8 cellular contexts compared by ENCODE assay signal in genomic region chr1:6701437-6702153, GRCh38. TPM values are rescaled to one million over a fixed set of nuclear protein-coding genes. Genes with fewer than 3 reads are reported as not detected.
A peak's percentile ranks its signal among the peaks of the same experiment; 100 is the strongest.
DNase-seq lines count a peak whose midpoint lies in the region; ATAC-seq and TF ChIP-seq lines count a peak whose summit lies in the region.

TSS of gene DNAJC11 (minus strand) at chr1:6701816. CDS start at chr1:6701800, 16 bp downstream.

- no peaks in the 10 kb centered on the region for H3K9me3 Mint-ChIP-seq in naive B cell
- no peaks in the 10 kb centered on the region for H3K9me3 Mint-ChIP-seq in stimulated activated memory B cell treated with anti-CD40 and anti-IgM and Interleukin-4, amounts not matched to agents 10 μg/mL and 1 μg/mL and 100 μg/mL, for 72 hours

- H3K27ac Mint-ChIP-seq in naive B cell, result peak within 1 kb of the TSS in 5 of 6 donors; percentile 87 to 95 (median 94)
- H3K27ac Mint-ChIP-seq in stimulated activated memory B cell treated with anti-CD40 and anti-IgM and Interleukin-4, amounts not matched to agents 10 μg/mL and 1 μg/mL and 100 μg/mL, for 72 hours, result peak within 1 kb of the TSS; percentile 87

- no peak for TF ChIP-seq POLR2A in Peyer's patch (IDR thresholded peaks at IDR 0.05)

- H3K36me3 ChIP-seq in DND-41 (ENCODE audit: insufficient read depth, low read length), result peaks cover 14% of the 10 kb centered on the region
- no peaks in the 10 kb centered on the region for H3K36me3 ChIP-seq in Peyer's patch

- H3K4me3 ChIP-seq in DND-41 (ENCODE audit: low read depth in 1 of 2, low read length in 2 of 2) (peak within 1 kb of the TSS; percentile 98 to 99), Peyer's patch (peak within 1 kb of the TSS; percentile 84 to 97 (median 89))

- H3K27me3 Mint-ChIP-seq in naive B cell, result no peaks in the 10 kb centered on the region
- no peaks in the 10 kb centered on the region for H3K27me3 Mint-ChIP-seq in stimulated activated memory B cell treated with anti-CD40 and anti-IgM and Interleukin-4, amounts not matched to agents 10 μg/mL and 1 μg/mL and 100 μg/mL, for 72 hours

- H3K9me3 ChIP-seq in DND-41 (ENCODE audit: insufficient read depth, low read length, severe bottlenecking) (no peaks in the 10 kb centered on the region), Peyer's patch (no peaks in the 10 kb centered on the region)

- H3K27me3 ChIP-seq in DND-41 (ENCODE audit: insufficient read depth, low read length, poor library complexity) (no peaks in the 10 kb centered on the region), Peyer's patch (no peaks in the 10 kb centered on the region)

- peak within 1 kb of the TSS; percentile 87 to 98 (median 92) for H3K4me3 Mint-ChIP-seq in naive B cell
- H3K4me3 Mint-ChIP-seq in stimulated activated memory B cell treated with anti-CD40 and anti-IgM and Interleukin-4, amounts not matched to agents 10 μg/mL and 1 μg/mL and 100 μg/mL, for 72 hours, result peak within 1 kb of the TSS; percentile 88

- ATAC-seq in DND-41 (ENCODE audit: insufficient read depth, low read depth) (peak; percentile 93), GM21723 (IDR thresholded peaks at IDR 0.05; ENCODE audit: unreplicated experiment) (peak; percentile 85), naive B cell (ENCODE audit: low read depth in 2 of 2) (peak; percentile 95 to 96)
- peak; percentile 97 for ATAC-seq in stimulated activated memory B cell treated with anti-CD40 and anti-IgM and Interleukin-4, amounts not matched to agents 10 μg/mL and 1 μg/mL and 100 μg/mL, for 72 hours

- peaks cover 20 to 32% (median 30%) of the 10 kb centered on the region in 3 donors for H3K4me1 Mint-ChIP-seq in naive B cell
- peaks cover 32% of the 10 kb centered on the region for H3K4me1 Mint-ChIP-seq in stimulated activated memory B cell treated with anti-CD40 and anti-IgM and Interleukin-4, amounts not matched to agents 10 μg/mL and 1 μg/mL and 100 μg/mL, for 72 hours

- TF ChIP-seq CTCF in DND-41 (IDR thresholded peaks at IDR 0.05; ENCODE audit: borderline replicate concordance, extremely low read depth, low read length, poor library complexity, severe bottlenecking) (peak; percentile 100), Peyer's patch (IDR thresholded peaks at IDR 0.05) (peak; percentile 77 to 100 (median 100))

- peaks cover 31% of the 10 kb centered on the region for H3K4me1 ChIP-seq in DND-41 (ENCODE audit: insufficient read depth, low read length)
- H3K4me1 ChIP-seq in Peyer's patch, result peaks cover 0 to 21% (median 6%) of the 10 kb centered on the region in 4 donors

- no peaks in the 10 kb centered on the region for H3K36me3 Mint-ChIP-seq in naive B cell
- H3K36me3 Mint-ChIP-seq in stimulated activated memory B cell treated with anti-CD40 and anti-IgM and Interleukin-4, amounts not matched to agents 10 μg/mL and 1 μg/mL and 100 μg/mL, for 72 hours, result no peaks in the 10 kb centered on the region

- peak within 1 kb of the TSS; percentile 87 for H3K4me2 ChIP-seq in DND-41 (ENCODE audit: insufficient read depth, low read length)

- peak within 1 kb of the TSS; percentile 90 for H3K9ac ChIP-seq in DND-41 (ENCODE audit: low read depth, low read length)

- peak within 1 kb of the TSS; percentile 90 for H2AFZ ChIP-seq in DND-41 (ENCODE audit: low read depth, low read length)

- DNase-seq in DND-41, result peak; percentile 91
- DNase-seq in KG1 (lab: John Stamatoyannopoulos, UW), result peak; percentile 74
- peak; percentile 86 to 94 (median 91) for DNase-seq in Peyer's patch
- peak; percentile 88 for DNase-seq in activated T-helper 1 cell treated with Interleukin-2 at 50 U/mL for 16 hours (ENCODE audit: low read depth)
- DNase-seq in fibroblast of gingiva (ENCODE audit: low read depth), result peak; percentile 90
- peak; percentile 93 for DNase-seq in naive B cell

- peak within 1 kb of the TSS; percentile 89 for H3K27ac ChIP-seq in DND-41 (ENCODE audit: low read length)
- H3K27ac ChIP-seq in Peyer's patch, result peak within 1 kb of the TSS; percentile 74 to 88 (median 82)

- peaks cover 48% of the 10 kb centered on the region for H3K79me2 ChIP-seq in DND-41 (ENCODE audit: insufficient read depth, low read length)

- peaks cover 35% of the 10 kb centered on the region for H4K20me1 ChIP-seq in DND-41 (ENCODE audit: insufficient read depth, low read length)

RNA-seq across cellular contexts. Expression of gene DNAJC11, which starts in this region (rescaled TPM):
- 100 to 1,000 TPM in 1 of 4 donors, 10 to 100 TPM in 3; 62.9 to 119 (median 63.4) TPM for total RNA-seq in Peyer's patch
- polyA plus RNA-seq in naive B cell (ENCODE audit: low read depth in 6 of 6), result 10 to 100 TPM; 17.4 to 24.6 (median 20.5) TPM

Comparison
In these comparisons a context has a peak if more than half of its experiments do, and no peak if none do; other contexts are left out.
1. Peak in every context shown above with its lines: DNase-seq, ATAC-seq, H3K4me3 ChIP-seq and H3K27ac ChIP-seq.